In the genomic region with DNA sequence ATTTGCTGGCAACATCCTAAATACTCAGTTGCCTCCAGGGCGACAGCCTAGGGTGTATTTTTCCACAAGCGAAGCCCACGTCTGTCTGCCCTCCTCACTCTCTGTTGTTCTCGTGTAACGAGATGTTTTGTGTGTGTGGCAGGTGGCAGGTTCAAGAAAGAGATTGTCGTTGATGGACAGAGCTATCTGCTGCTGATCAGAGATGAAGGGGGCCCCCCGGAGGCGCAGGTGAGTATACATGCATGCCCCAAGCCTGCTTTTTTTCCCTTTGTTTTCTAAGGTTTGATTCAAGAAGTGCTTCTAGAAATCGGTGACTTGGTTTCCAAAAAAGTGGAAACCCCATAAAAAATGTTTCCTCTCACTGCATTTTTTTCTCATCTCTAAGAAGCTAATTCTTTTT, we compare ENCODE assay signal across 10 cellular contexts.
DNase-seq lines count a peak whose midpoint lies in the region; ATAC-seq, FAIRE-seq and TF ChIP-seq lines count a peak whose summit lies in the region.
"Had no signal": no experiment of that assay in that cellular context is flagged by ENCODE, and none has a peak within 500 bp of the region (broad histone marks: within the 10 kb centered on the region; RNA-seq: fewer than 3 reads in every experiment).

No MANE protein-coding gene starts in this region.

- CTCF ChIA-PET in Caco-2 (lab: Charles Lee), result interaction anchor here (0.6 kb wide), 2 partner anchors 65 to 145 kb away, joined by 3 read pairs; no protein-coding TSS in a partner anchor
- CTCF ChIA-PET in SK-N-SH (lab: Yijun Ruan, JAX), result interaction anchor here (0.7 to 11.6 kb wide), 12 partner anchors 8 to 144 kb away, joined by 3 to 301 read pairs (median 4); no protein-coding TSS in a partner anchor

- H3K4me1 Mint-ChIP-seq in Caco-2 (ENCODE audit: low read depth, unreplicated experiment), result no peaks in the 10 kb centered on the region
- no peaks in the 10 kb centered on the region for H3K4me1 Mint-ChIP-seq in activated T-cell treated with anti-CD3 and anti-CD28 coated beads, Interleukin-2, amount 50 U/mL, for 72 hours (ENCODE audit: low read depth)
- no peaks in the 10 kb centered on the region for H3K4me1 Mint-ChIP-seq in activated CD4-positive, alpha-beta T cell treated with anti-CD3 and anti-CD28 coated beads, Interleukin-2, amount 10 ng/mL, durations not matched to agents 24 days and 14 days
- H3K4me1 Mint-ChIP-seq: activated B cell treated with CpG ODN at 0.5 μM for 24 hours had no signal

- H3K27ac Mint-ChIP-seq in Caco-2 (ENCODE audit: unreplicated experiment), result no peak overlapping the region
- H3K27ac Mint-ChIP-seq in activated T-cell treated with anti-CD3 and anti-CD28 coated beads, Interleukin-2, amount 50 U/mL, for 72 hours, result no peak overlapping the region
- no peak overlapping the region for H3K27ac Mint-ChIP-seq in activated CD4-positive, alpha-beta T cell treated with anti-CD3 and anti-CD28 coated beads, Interleukin-2, amount 10 ng/mL, durations not matched to agents 24 days and 14 days
- H3K27ac Mint-ChIP-seq: activated B cell treated with CpG ODN at 0.5 μM for 24 hours; natural killer cell treated with Interleukin-12 subunit alpha and Interleukin-12 subunit beta and Interleukin-15 and Interleukin-18, amount 100 ng/mL, for 72 hours had no signal

- no peak for TF ChIP-seq EP300 in Ishikawa (IDR thresholded peaks at IDR 0.05; ENCODE audit: borderline replicate concordance)
- TF ChIP-seq EP300 in SK-N-SH (IDR thresholded peaks at IDR 0.05; ENCODE audit: borderline replicate concordance in 1 of 2, low read depth in 1 of 2, low read length in 1 of 2), result no peak

- H3K27me3 ChIP-seq in Caco-2 (replicated peaks; ENCODE audit: control insufficient read depth, insufficient read depth, low read length) (no peaks in the 10 kb centered on the region), SK-N-SH (ENCODE audit: insufficient read depth) (no peaks in the 10 kb centered on the region), keratinocyte (ENCODE audit: control insufficient read depth, extremely low read depth, insufficient read depth, low read length) (no peaks in the 10 kb centered on the region)

- peak; percentile 22 to 52 for TF ChIP-seq CTCF in Caco-2 (IDR thresholded peaks at IDR 0.05; ENCODE audit: insufficient read depth in 1 of 2, low read depth in 1 of 2, low read length in 1 of 2, severe bottlenecking in 1 of 2, unreplicated experiment in 1 of 2)
- TF ChIP-seq CTCF in SK-N-SH (IDR thresholded peaks at IDR 0.05), result peak; percentile 45
- TF ChIP-seq CTCF in keratinocyte (optimal IDR thresholded peaks at IDR 0.05 in 1 of 3, IDR thresholded peaks at IDR 0.05 in 1 of 3, conservative IDR thresholded peaks at IDR 0.05 in 1 of 3; ENCODE audit: extremely low read depth in 1 of 3, insufficient read depth in 2 of 3, low read length in 3 of 3), result peak; percentile 46 to 56 (median 49)

- FAIRE-seq in keratinocyte (lab: Jason Lieb, UNC), result no peak

- BruUV-seq in Caco-2 (replicated peaks; lab: Mats Ljungman, UMichigan), result no TSS peak

- WGBS in SK-N-SH (ENCODE audit: low lambda C conversion rate), result 77% methylated on average over 9 of the region's 9 CpGs

- no peaks in the 10 kb centered on the region for H3K9me3 Mint-ChIP-seq in Caco-2 (ENCODE audit: unreplicated experiment)
- H3K9me3 Mint-ChIP-seq in activated T-cell treated with anti-CD3 and anti-CD28 coated beads, Interleukin-2, amount 50 U/mL, for 72 hours, result no peaks in the 10 kb centered on the region
- no peaks in the 10 kb centered on the region for H3K9me3 Mint-ChIP-seq in activated CD4-positive, alpha-beta T cell treated with anti-CD3 and anti-CD28 coated beads, Interleukin-2, amount 10 ng/mL, durations not matched to agents 24 days and 14 days
- H3K9me3 Mint-ChIP-seq: activated B cell treated with CpG ODN at 0.5 μM for 24 hours; natural killer cell treated with Interleukin-12 subunit alpha and Interleukin-12 subunit beta and Interleukin-15 and Interleukin-18, amount 100 ng/mL, for 72 hours had no signal

- H3K4me2 ChIP-seq in SK-N-SH, result no peak overlapping the region
- H3K4me2 ChIP-seq in keratinocyte (ENCODE audit: control insufficient read depth, extremely low read depth, insufficient read depth, low read depth, low read length), result no peak overlapping the region

- H3K27ac ChIP-seq in SK-N-SH (ENCODE audit: low read depth in 2 of 2, low read length in 1 of 2), result no peak overlapping the region
- H3K27ac ChIP-seq in keratinocyte (ENCODE audit: control insufficient read depth, insufficient read depth, low read length), result no peak overlapping the region

- H3K4me3 ChIP-seq in Caco-2 (ENCODE audit: low read depth, low read length) (no peak overlapping the region), SK-N-SH (ENCODE audit: low read depth in 2 of 2, low read length in 1 of 2) (no peak overlapping the region), keratinocyte (ENCODE audit: control insufficient read depth in 2 of 3, extremely low read depth in 1 of 3, insufficient read depth in 2 of 3, low read depth in 1 of 3, low read length in 3 of 3) (no peak overlapping the region)

- H2AFZ ChIP-seq in SK-N-SH (ENCODE audit: low read depth) (no peak overlapping the region), keratinocyte (ENCODE audit: control insufficient read depth, low read length) (no peak overlapping the region)

- intact Hi-C loops in Caco-2 (cut with micrococcal nuclease; ENCODE audit: unreplicated experiment), result loop anchor here (5.0 to 10.0 kb wide), 2 partner anchors 64 to 606 kb away; no protein-coding TSS in a partner anchor
- intact Hi-C loops in activated CD4-positive, alpha-beta T cell treated with anti-CD3 and anti-CD28 coated beads, Interleukin-2, amount 10 ng/mL, durations not matched to agents 24 days and 14 days (cut with micrococcal nuclease), result loop anchor here (10.0 kb wide), 2 partner anchors 606 to 1186 kb away; no protein-coding TSS in a partner anchor

- H3K36me3 ChIP-seq in Caco-2 (ENCODE audit: control insufficient read depth, insufficient read depth, low read length) (no peaks in the 10 kb centered on the region; the same call in 1 of the 2 replicates), SK-N-SH (replicated peaks in 1 of 2; ENCODE audit: control insufficient read depth in 1 of 2, insufficient read depth in 2 of 2, low read length in 1 of 2) (no peaks in the 10 kb centered on the region), keratinocyte (ENCODE audit: control insufficient read depth in 2 of 2, extremely low read depth in 1 of 2, insufficient read depth in 2 of 2, low read length in 2 of 2) (peaks cover 0 to 3% of the 10 kb centered on the region in 2 experiments)

- H3K36me3 Mint-ChIP-seq in Caco-2 (ENCODE audit: insufficient read depth, unreplicated experiment), result peaks cover 13% of the 10 kb centered on the region
- no peaks in the 10 kb centered on the region for H3K36me3 Mint-ChIP-seq in activated T-cell treated with anti-CD3 and anti-CD28 coated beads, Interleukin-2, amount 50 U/mL, for 72 hours (ENCODE audit: insufficient read depth in 2 of 2)
- no peaks in the 10 kb centered on the region for H3K36me3 Mint-ChIP-seq in activated CD4-positive, alpha-beta T cell treated with anti-CD3 and anti-CD28 coated beads, Interleukin-2, amount 10 ng/mL, durations not matched to agents 24 days and 14 days (ENCODE audit: low read depth)
- H3K36me3 Mint-ChIP-seq: natural killer cell treated with Interleukin-12 subunit alpha and Interleukin-12 subunit beta and Interleukin-15 and Interleukin-18, amount 100 ng/mL, for 72 hours had no signal

- DNase-seq in Caco-2 (peak; percentile 41 to 54), SK-N-SH (peak; percentile 61), keratinocyte (ENCODE audit: low read depth, low spot score) (no peak)
- DNase-seq in effector CD8-positive, alpha-beta T cell (lab: John Stamatoyannopoulos, UW), result no peak
- DNase-seq in activated T-cell treated with anti-CD3 and anti-CD28 coated beads, Interleukin-2, amount 50 U/mL, for 72 hours, result no peak
- DNase-seq in stimulated activated CD4-positive, alpha-beta T cell treated with anti-CD3 and anti-CD28 coated beads, Interleukin-4, amount 100 ng/mL, for 1 hour, result no peak
- no peak for DNase-seq in activated CD4-positive, alpha-beta T cell treated with anti-CD3 and anti-CD28 coated beads, Interleukin-2, amount 10 ng/mL, durations not matched to agents 24 days and 14 days
- DNase-seq: activated B cell treated with CpG ODN at 0.5 μM for 24 hours had no signal

- H3K4me3 Mint-ChIP-seq in Caco-2 (ENCODE audit: unreplicated experiment), result no peak overlapping the region
- H3K4me3 Mint-ChIP-seq in activated T-cell treated with anti-CD3 and anti-CD28 coated beads, Interleukin-2, amount 50 U/mL, for 72 hours, result no peak overlapping the region
- no peak overlapping the region for H3K4me3 Mint-ChIP-seq in activated CD4-positive, alpha-beta T cell treated with anti-CD3 and anti-CD28 coated beads, Interleukin-2, amount 10 ng/mL, durations not matched to agents 24 days and 14 days
- H3K4me3 Mint-ChIP-seq: activated B cell treated with CpG ODN at 0.5 μM for 24 hours; natural killer cell treated with Interleukin-12 subunit alpha and Interleukin-12 subunit beta and Interleukin-15 and Interleukin-18, amount 100 ng/mL, for 72 hours had no signal

- H3K9ac ChIP-seq in SK-N-SH (no peak overlapping the region), keratinocyte (ENCODE audit: control insufficient read depth, extremely low read depth, insufficient read depth, low read length) (no peak overlapping the region)

- no peaks in the 10 kb centered on the region for H3K27me3 Mint-ChIP-seq in Caco-2 (ENCODE audit: insufficient read depth, unreplicated experiment)
- H3K27me3 Mint-ChIP-seq in activated T-cell treated with anti-CD3 and anti-CD28 coated beads, Interleukin-2, amount 50 U/mL, for 72 hours (ENCODE audit: low read depth), result peaks cover 7% of the 10 kb centered on the region
- H3K27me3 Mint-ChIP-seq in activated CD4-positive, alpha-beta T cell treated with anti-CD3 and anti-CD28 coated beads, Interleukin-2, amount 10 ng/mL, durations not matched to agents 24 days and 14 days, result no peaks in the 10 kb centered on the region
- H3K27me3 Mint-ChIP-seq: activated B cell treated with CpG ODN at 0.5 μM for 24 hours; natural killer cell treated with Interleukin-12 subunit alpha and Interleukin-12 subunit beta and Interleukin-15 and Interleukin-18, amount 100 ng/mL, for 72 hours had no signal

- H3K9me3 ChIP-seq in Caco-2 (no peaks in the 10 kb centered on the region), SK-N-SH (no peaks in the 10 kb centered on the region), keratinocyte (ENCODE audit: control insufficient read depth, low read depth, low read length) (no peaks in the 10 kb centered on the region)

- H3K9me2 ChIP-seq in SK-N-SH, result no peaks in the 10 kb centered on the region

- TF ChIP-seq RAD21 in Ishikawa (IDR thresholded peaks at IDR 0.05; ENCODE audit: low read depth) (peak; percentile 59), SK-N-SH (IDR thresholded peaks at IDR 0.05; ENCODE audit: low read length) (peak; percentile 60)

- H3K4me1 ChIP-seq in Caco-2, result no peaks in the 10 kb centered on the region
- H3K4me1 ChIP-seq in SK-N-SH (ENCODE audit: control insufficient read depth in 1 of 2, insufficient read depth in 2 of 2, low read depth in 1 of 2, low read length in 1 of 2), result no peaks in the 10 kb centered on the region; a peak in 1 of 4 replicates
- peaks cover 7% of the 10 kb centered on the region for H3K4me1 ChIP-seq in keratinocyte (ENCODE audit: control insufficient read depth, extremely low read depth, insufficient read depth, low read length)

- no peaks in the 10 kb centered on the region for H3K79me2 ChIP-seq in SK-N-SH (ENCODE audit: insufficient read depth)
- no peaks in the 10 kb centered on the region for H3K79me2 ChIP-seq in keratinocyte (ENCODE audit: control insufficient read depth, insufficient read depth, low read length)

- no peaks in the 10 kb centered on the region for H3F3A ChIP-seq in SK-N-SH (replicated peaks; ENCODE audit: insufficient read depth)

- ATAC-seq in activated T-cell treated with anti-CD3 and anti-CD28 coated beads, Interleukin-2, amount 50 U/mL, for 72 hours (replicated peaks in 1 of 2), result no peak

- POLR2A ChIA-PET in Caco-2 (lab: Charles Lee) (no interaction called here), SK-N-SH (lab: Yijun Ruan, JAX) (no interaction called here)

- dilution Hi-C loops in keratinocyte (cut with MboI; ENCODE audit: extremely low pct_ligation_motif_present, low sequenced_read_pairs), result no loop called here

- no peaks in the 10 kb centered on the region for H3K9me1 ChIP-seq in keratinocyte (ENCODE audit: control insufficient read depth, extremely low read depth, insufficient read depth, low read length)

- H4K20me1 ChIP-seq in SK-N-SH (ENCODE audit: insufficient read depth), result no peaks in the 10 kb centered on the region
- no peaks in the 10 kb centered on the region for H4K20me1 ChIP-seq in keratinocyte (ENCODE audit: control insufficient read depth, extremely low read depth, insufficient read depth, low read length)

Comparison
In these comparisons a context has a peak if more than half of its experiments do, and no peak if none do; other contexts are left out.
1. DNase-seq: peak in Caco-2 (2 of 2) and SK-N-SH (single experiment); none in keratinocyte (single experiment), effector CD8-positive, alpha-beta T cell (single experiment), activated T-cell treated with anti-CD3 and anti-CD28 coated beads, Interleukin-2, amount 50 U/mL, for 72 hours (0 of 2), stimulated activated CD4-positive, alpha-beta T cell treated with anti-CD3 and anti-CD28 coated beads, Interleukin-4, amount 100 ng/mL, for 1 hour (single experiment) and activated CD4-positive, alpha-beta T cell treated with anti-CD3 and anti-CD28 coated beads, Interleukin-2, amount 10 ng/mL, durations not matched to agents 24 days and 14 days (single experiment).
2. Peak in every context shown above with its lines, with median percentiles within 50 percentile points of each other: CTCF ChIP-seq.